ENCODE assay signal across 10 cellular contexts in the genomic region with DNA sequence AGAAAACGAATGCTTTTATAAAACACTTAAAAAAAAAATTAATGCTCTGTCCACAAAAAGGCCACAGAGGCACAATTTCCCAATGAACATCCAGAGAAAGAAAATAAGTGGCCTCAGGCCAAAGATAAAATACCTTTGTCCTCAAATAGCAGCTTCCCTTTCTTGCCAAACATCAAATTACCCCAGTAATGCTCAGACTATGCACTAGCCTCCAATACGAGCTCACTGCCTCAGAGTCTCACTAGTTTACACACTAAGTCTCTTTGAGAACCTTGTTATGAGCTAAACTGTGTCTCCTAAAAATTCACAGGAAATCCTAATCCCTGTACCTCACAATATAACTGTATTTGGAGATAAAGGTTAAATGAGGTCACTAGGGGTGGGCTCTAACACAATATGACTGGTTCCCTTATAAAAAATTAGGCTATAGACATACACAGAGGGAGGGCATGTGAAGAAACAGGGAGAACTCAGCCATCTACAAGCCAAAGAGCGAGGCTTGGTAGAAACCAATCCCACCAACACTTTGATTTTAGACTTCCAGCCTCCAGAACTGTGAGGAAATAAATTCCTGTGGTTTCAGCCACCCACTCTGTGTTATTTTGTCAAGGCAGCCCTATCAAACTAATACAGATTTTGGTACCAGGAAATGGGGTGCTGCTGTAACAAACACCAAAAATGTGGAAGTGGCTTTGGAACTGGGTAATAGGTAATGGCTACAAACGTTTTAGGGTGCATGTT. TPM values are rescaled to one million over a fixed set of nuclear protein-coding genes. Genes with fewer than 3 reads are reported as not detected.
DNase-seq lines count a peak whose midpoint lies in the region; ATAC-seq, FAIRE-seq and TF ChIP-seq lines count a peak whose summit lies in the region.
"Had no signal": no experiment of that assay in that cellular context is flagged by ENCODE, and none has a peak within 500 bp of the region (broad histone marks: within the 10 kb centered on the region; RNA-seq: fewer than 3 reads in every experiment).

No MANE protein-coding gene starts in this region.

- H3K27ac Mint-ChIP-seq in MCF 10A (ENCODE audit: low read depth, unreplicated experiment) (peak overlapping the region; percentile 21), endodermal cell (no peak overlapping the region)
- no peak overlapping the region for H3K27ac Mint-ChIP-seq in activated CD4-positive, alpha-beta T cell treated with anti-CD3 and anti-CD28 coated beads, Interleukin-2, amount 10 ng/mL, durations not matched to agents 24 days and 14 days

- H3K14ac ChIP-seq in mesenchymal stem cell (ENCODE audit: low read length in 2 of 2), result no peak overlapping the region

- no peak overlapping the region for H2BK5ac ChIP-seq in mesenchymal stem cell (ENCODE audit: low read depth, low read length, poor library complexity, severe bottlenecking)

- H3K9me3 Mint-ChIP-seq in MCF 10A (ENCODE audit: unreplicated experiment) (no peaks in the 10 kb centered on the region), endodermal cell (no peaks in the 10 kb centered on the region)
- H3K9me3 Mint-ChIP-seq in activated CD4-positive, alpha-beta T cell treated with anti-CD3 and anti-CD28 coated beads, Interleukin-2, amount 10 ng/mL, durations not matched to agents 24 days and 14 days, result no peaks in the 10 kb centered on the region

- FAIRE-seq in HTR-8/SVneo (lab: Jason Lieb, UNC), result no peak

- H3K36me3 Mint-ChIP-seq in MCF 10A (ENCODE audit: insufficient read depth, unreplicated experiment), result no peaks in the 10 kb centered on the region
- H3K36me3 Mint-ChIP-seq in activated CD4-positive, alpha-beta T cell treated with anti-CD3 and anti-CD28 coated beads, Interleukin-2, amount 10 ng/mL, durations not matched to agents 24 days and 14 days (ENCODE audit: low read depth), result no peaks in the 10 kb centered on the region
- H3K36me3 Mint-ChIP-seq in endodermal cell (ENCODE audit: low read depth), result no peaks in the 10 kb centered on the region

- CTCF ChIA-PET in MCF 10A (lab: Yijun Ruan, JAX), result interaction anchor here (0.5 kb wide), 1 partner anchor 17 kb away, joined by 3 read pairs; no protein-coding TSS in a partner anchor

- no peak overlapping the region for H4K91ac ChIP-seq in mesenchymal stem cell (ENCODE audit: low read length)

- H2BK120ac ChIP-seq in mesenchymal stem cell (ENCODE audit: low read depth, low read length), result no peak overlapping the region

- no peak overlapping the region for H3K4ac ChIP-seq in mesenchymal stem cell (ENCODE audit: low read depth in 1 of 2, low read length in 2 of 2)

- no peak overlapping the region for H4K8ac ChIP-seq in mesenchymal stem cell (ENCODE audit: low read length)

- ATAC-seq in right cardiac atrium, result peak in 1 of 2 donors; percentile 9
- no peak for ATAC-seq in Right ventricle myocardium inferior
- no peak for ATAC-seq in stimulated activated naive CD8-positive, alpha-beta T cell treated with anti-CD3 and anti-CD28 coated beads, Interleukin-15, Interleukin-2, amounts not matched to agents 100 U/mL and 50 U/mL, for 24 hours

- no peaks in the 10 kb centered on the region for H3K27me3 ChIP-seq in right cardiac atrium (ENCODE audit: control insufficient read depth, insufficient read depth)
- H3K27me3 ChIP-seq in mesenchymal stem cell (ENCODE audit: control insufficient read depth in 1 of 2, insufficient read depth in 1 of 2, low read length in 2 of 2), result no peaks in the 10 kb centered on the region
- no peaks in the 10 kb centered on the region for H3K27me3 ChIP-seq in endodermal cell (ENCODE audit: control insufficient read depth, insufficient read depth, low read length, poor library complexity, severe bottlenecking)

- H3K4me2 ChIP-seq in mesenchymal stem cell (ENCODE audit: low read length, poor library complexity, severe bottlenecking), result no peak overlapping the region

- H3K9ac ChIP-seq in mesenchymal stem cell (ENCODE audit: low read length) (peak overlapping the region; percentile 63), endodermal cell (ENCODE audit: extremely low read depth, low read length, poor library complexity, severe bottlenecking) (no peak overlapping the region)

- H3K23ac ChIP-seq in mesenchymal stem cell (ENCODE audit: low read length in 2 of 2), result no peak overlapping the region

- H3K36me3 ChIP-seq in mesenchymal stem cell (ENCODE audit: control insufficient read depth in 1 of 2, insufficient read depth in 2 of 2, low read depth in 1 of 2, low read length in 2 of 2) (no peaks in the 10 kb centered on the region), endodermal cell (ENCODE audit: control insufficient read depth, insufficient read depth, low read length) (no peaks in the 10 kb centered on the region)

- TF ChIP-seq CTCF in MCF 10A (IDR thresholded peaks at IDR 0.05; ENCODE audit: unreplicated experiment), result no peak
- no peak for TF ChIP-seq CTCF in endodermal cell (conservative IDR thresholded peaks at IDR 0.05)

- H3K4me3 Mint-ChIP-seq in MCF 10A (ENCODE audit: unreplicated experiment) (no peak overlapping the region), endodermal cell (no peak overlapping the region)
- H3K4me3 Mint-ChIP-seq in activated CD4-positive, alpha-beta T cell treated with anti-CD3 and anti-CD28 coated beads, Interleukin-2, amount 10 ng/mL, durations not matched to agents 24 days and 14 days, result no peak overlapping the region

- BruUV-seq in MCF 10A (replicated peaks; lab: Mats Ljungman, UMichigan), result no TSS peak

- POLR2A ChIA-PET in MCF 10A (lab: Yijun Ruan, JAX), result interaction anchor here (1.2 kb wide), 1 partner anchor 9 kb away, joined by 3 read pairs; no protein-coding TSS in a partner anchor

- H3K18ac ChIP-seq in mesenchymal stem cell (ENCODE audit: low read depth in 1 of 2, low read length in 2 of 2), result no peak overlapping the region

- H3K27me3 Mint-ChIP-seq in MCF 10A (ENCODE audit: insufficient read depth, unreplicated experiment), result no peaks in the 10 kb centered on the region
- H3K27me3 Mint-ChIP-seq in activated CD4-positive, alpha-beta T cell treated with anti-CD3 and anti-CD28 coated beads, Interleukin-2, amount 10 ng/mL, durations not matched to agents 24 days and 14 days, result peaks cover 15% of the 10 kb centered on the region
- no peaks in the 10 kb centered on the region for H3K27me3 Mint-ChIP-seq in endodermal cell (ENCODE audit: insufficient read depth)

- intact Hi-C loops in right cardiac atrium (cut with DNase I) (no loop called here), Right ventricle myocardium inferior (cut with DNase I) (loop anchor here (5.0 kb wide), 1 partner anchor 38 kb away; no protein-coding TSS in a partner anchor), MCF 10A (cut with micrococcal nuclease) (no loop called here)
- intact Hi-C loops in activated CD4-positive, alpha-beta T cell treated with anti-CD3 and anti-CD28 coated beads, Interleukin-2, amount 10 ng/mL, durations not matched to agents 24 days and 14 days (cut with micrococcal nuclease), result no loop called here

- WGBS in right cardiac atrium, result 40% methylated on average over 4 of the region's 4 CpGs
- WGBS in mesenchymal stem cell, result 51% methylated on average over 4 of the region's 4 CpGs
- WGBS in endodermal cell (ENCODE audit: insufficient coverage in 1 of 2, insufficient read length in 1 of 2), 2 experiments, result 83 to 87% methylated on average over 2 to 4 of the region's 4 CpGs

- H3K9me3 ChIP-seq in right cardiac atrium (ENCODE audit: control insufficient read depth, low read length), result no peaks in the 10 kb centered on the region
- no peaks in the 10 kb centered on the region for H3K9me3 ChIP-seq in mesenchymal stem cell (ENCODE audit: control insufficient read depth, low read length)
- no peaks in the 10 kb centered on the region for H3K9me3 ChIP-seq in endodermal cell (ENCODE audit: control insufficient read depth, low read length)

- H3K4me1 Mint-ChIP-seq in MCF 10A (ENCODE audit: insufficient read depth, unreplicated experiment), result peaks cover 11% of the 10 kb centered on the region
- no peaks in the 10 kb centered on the region for H3K4me1 Mint-ChIP-seq in activated CD4-positive, alpha-beta T cell treated with anti-CD3 and anti-CD28 coated beads, Interleukin-2, amount 10 ng/mL, durations not matched to agents 24 days and 14 days
- peaks cover 22% of the 10 kb centered on the region for H3K4me1 Mint-ChIP-seq in endodermal cell

- no peak overlapping the region for H2BK12ac ChIP-seq in mesenchymal stem cell (ENCODE audit: low read length in 2 of 2)

- H3K4me3 ChIP-seq in right cardiac atrium (ENCODE audit: low read length) (no peak overlapping the region), mesenchymal stem cell (ENCODE audit: insufficient read depth in 1 of 2, low read depth in 1 of 2, low read length in 2 of 2) (no peak overlapping the region), endodermal cell (ENCODE audit: low read length) (no peak overlapping the region)
- H3K4me3 ChIP-seq: skin epidermis had no signal

- H2AK5ac ChIP-seq in mesenchymal stem cell (ENCODE audit: low read length, severe bottlenecking), result no peak overlapping the region

- DNase-seq in right cardiac atrium (no peak), Right ventricle myocardium inferior (ENCODE audit: missing footprints) (no peak), MCF 10A (ENCODE audit: unreplicated experiment) (no peak), mesenchymal stem cell (peak; percentile 39), HTR-8/SVneo (ENCODE audit: insufficient read length, low spot score) (no peak), endodermal cell (no peak)
- DNase-seq in activated CD4-positive, alpha-beta T cell treated with anti-CD3 and anti-CD28 coated beads, Interleukin-2, amount 10 ng/mL, durations not matched to agents 24 days and 14 days, result no peak
- DNase-seq in stimulated activated naive CD8-positive, alpha-beta T cell treated with anti-CD3 and anti-CD28 coated beads, Interleukin-15, Interleukin-2, amounts not matched to agents 100 U/mL and 50 U/mL, for 24 hours, result no peak
- DNase-seq: NK-92 treated with Interleukin-12 subunit alpha and Interleukin-12 subunit beta, amount 100 ng/mL, for 24 hours had no signal

- H2BK15ac ChIP-seq in mesenchymal stem cell (ENCODE audit: low read depth, poor library complexity, severe bottlenecking), result no peak overlapping the region

- H3K4me1 ChIP-seq in right cardiac atrium (ENCODE audit: control insufficient read depth, insufficient read depth, low read length) (peaks cover 2% of the 10 kb centered on the region), mesenchymal stem cell (ENCODE audit: control insufficient read depth, insufficient read depth, low read depth, low read length) (no peaks in the 10 kb centered on the region), endodermal cell (ENCODE audit: control insufficient read depth, insufficient read depth, low read length) (no peaks in the 10 kb centered on the region)

- H3K27ac ChIP-seq in right cardiac atrium (ENCODE audit: low read length) (peak overlapping the region; percentile 45), mesenchymal stem cell (ENCODE audit: low read length, poor library complexity, severe bottlenecking) (no peak overlapping the region), endodermal cell (ENCODE audit: low read depth, low read length) (no peak overlapping the region)

- peaks cover 6% of the 10 kb centered on the region for H3K79me1 ChIP-seq in mesenchymal stem cell (replicated peaks; ENCODE audit: low read length, poor library complexity, severe bottlenecking)

- no peak overlapping the region for H2AFZ ChIP-seq in mesenchymal stem cell (ENCODE audit: low read depth, low read length)

RNA-seq across cellular contexts. Expression of gene MPDZ, which starts 4.4 kb away (rescaled TPM):
- total RNA-seq in right cardiac atrium, result 10 to 100 TPM; 65.7 to 84.3 (median 67.5) TPM
- polyA plus RNA-seq in right cardiac atrium, result 29.1 TPM
- 62.6 TPM for total RNA-seq in Right ventricle myocardium inferior
- total RNA-seq in MCF 10A (2022), result 8.8 and 10.9 TPM in 2 replicates
- 21.5 TPM for polyA plus RNA-seq in mesenchymal stem cell (2013, experiment 1 of 2)
- 22.9 TPM for polyA plus RNA-seq in mesenchymal stem cell (2013, experiment 2 of 2)
- total RNA-seq in activated CD4-positive, alpha-beta T cell treated with anti-CD3 and anti-CD28 coated beads, Interleukin-2, amount 10 ng/mL, durations not matched to agents 24 days and 14 days, result not detected in 2 replicates
- total RNA-seq in endodermal cell, result 10 to 100 TPM; 38.0 to 44.0 TPM
- 49.0 TPM for polyA plus RNA-seq in endodermal cell (2013, experiment 1 of 2)
- polyA plus RNA-seq in endodermal cell (2013, experiment 2 of 2), result 49.5 TPM
